In the genomic region with DNA sequence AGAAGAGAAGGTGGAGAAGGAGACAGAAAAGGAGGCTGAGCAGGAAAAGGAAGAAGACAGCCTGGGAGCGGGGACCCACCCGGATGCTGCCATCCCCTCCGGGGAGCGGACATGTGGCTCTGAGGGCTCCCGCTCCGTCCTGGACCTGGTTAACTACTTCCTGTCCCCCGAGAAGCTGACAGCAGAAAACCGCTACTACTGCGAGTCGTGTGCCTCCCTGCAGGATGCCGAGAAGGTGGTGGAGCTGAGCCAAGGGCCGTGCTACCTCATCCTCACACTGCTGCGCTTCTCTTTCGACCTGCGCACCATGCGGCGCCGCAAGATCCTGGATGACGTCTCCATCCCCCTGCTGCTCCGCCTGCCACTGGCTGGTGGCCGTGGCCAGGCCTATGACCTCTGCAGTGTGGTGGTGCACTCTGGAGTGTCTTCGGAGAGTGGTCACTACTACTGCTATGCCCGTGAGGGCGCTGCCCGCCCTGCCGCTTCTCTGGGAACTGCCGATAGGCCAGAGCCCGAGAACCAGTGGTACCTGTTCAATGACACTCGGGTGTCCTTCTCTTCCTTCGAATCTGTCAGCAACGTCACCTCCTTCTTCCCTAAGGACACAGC, we compare ENCODE assay signal across 18 cellular contexts.
"Had no signal": no experiment of that assay in that cellular context is flagged by ENCODE, and none has a peak within 500 bp of the region (broad histone marks: within the 10 kb centered on the region; RNA-seq: fewer than 3 reads in every experiment).

No MANE protein-coding gene starts in this region.

- DNase-seq: activated CD4-positive, alpha-beta memory T cell treated with anti-CD3 and anti-CD28 coated beads, Interleukin-2, amount 10 ng/mL, durations not matched to agents 7 days and 5 days; activated CD4-positive, alpha-beta T cell treated with anti-CD3 and anti-CD28 coated beads for 4 hours; activated T-cell treated with anti-CD3 and anti-CD28 coated beads, Interleukin-2, amount 50 U/mL, for 72 hours; anterior cingulate cortex; cerebellar nuclear complex; effector memory CD4-positive, alpha-beta T cell; gastrocnemius medialis; heart left ventricle; immature natural killer cell; retina; SK-N-SH; stimulated activated CD4-positive, alpha-beta T cell treated with anti-CD3 and anti-CD28 coated beads, Interleukin-15, amount 100 ng/mL, for 24 hours; stimulated activated CD4-positive, alpha-beta T cell treated with anti-CD3 and anti-CD28 coated beads, Interleukin-4, amount 100 ng/mL, for 1 hour; stimulated activated naive CD4-positive, alpha-beta T cell treated with Interleukin-2 at 50 U/mL for 16 hours had no signal

- H3K9me3 ChIP-seq: gastrocnemius medialis, heart left ventricle, neutrophil, SK-N-SH, upper lobe of left lung had no signal

- ATAC-seq: gastrocnemius medialis, heart left ventricle, WTC11 had no signal

- H3K27me3 ChIP-seq: gastrocnemius medialis, heart left ventricle, neutrophil, upper lobe of left lung had no signal

- H3K4me3 ChIP-seq: gastrocnemius medialis, heart left ventricle, lung, upper lobe of left lung had no signal

- H3K4me1 ChIP-seq: upper lobe of left lung had no signal

- H3K27ac ChIP-seq: gastrocnemius medialis, heart left ventricle, neutrophil, upper lobe of left lung had no signal
